Comparison of ENCODE assay signal across 9 cellular contexts in genomic region chr10:5447071-5447470, GRCh38. TPM values are rescaled to one million over a fixed set of nuclear protein-coding genes. Genes with fewer than 3 reads are reported as not detected.
DNase-seq lines count a peak whose midpoint lies in the region; ATAC-seq and TF ChIP-seq lines count a peak whose summit lies in the region.
"Had no signal": no experiment of that assay in that cellular context is flagged by ENCODE, and none has a peak within 500 bp of the region (broad histone marks: within the 10 kb centered on the region; RNA-seq: fewer than 3 reads in every experiment).

No MANE protein-coding gene starts in this region.

- TF ChIP-seq CTCF in thyroid gland (IDR thresholded peaks at IDR 0.05), result no peak

- peak overlapping the region; percentile 48 to 80 (median 59) for H3K27ac ChIP-seq in thyroid gland

- H3K9me3 ChIP-seq in thyroid gland, result no peaks in the 10 kb centered on the region

- peak overlapping the region in 2 of 3 donors; percentile 40 to 52 for H3K4me3 ChIP-seq in thyroid gland (replicated peaks in 1 of 3)

- H3K4me1 ChIP-seq in thyroid gland, result peaks cover 19 to 38% of the 10 kb centered on the region in 2 donors

- no peaks in the 10 kb centered on the region for H3K9me3 Mint-ChIP-seq in activated T-cell treated with anti-CD3 and anti-CD28 coated beads, Interleukin-2, amount 50 U/mL, for 24 hours
- H3K9me3 Mint-ChIP-seq in activated naive CD8-positive, alpha-beta T cell treated with anti-CD3 and anti-CD28 coated beads, Interleukin-2, amount 50 U/mL, for 24 hours, result no peaks in the 10 kb centered on the region

- peaks cover 10% of the 10 kb centered on the region for H3K36me3 Mint-ChIP-seq in activated T-cell treated with anti-CD3 and anti-CD28 coated beads, Interleukin-2, amount 50 U/mL, for 24 hours (ENCODE audit: low read depth)
- H3K36me3 Mint-ChIP-seq in activated naive CD8-positive, alpha-beta T cell treated with anti-CD3 and anti-CD28 coated beads, Interleukin-2, amount 50 U/mL, for 24 hours (ENCODE audit: low read depth), result peaks cover 10% of the 10 kb centered on the region

- no peak for ATAC-seq in activated naive CD8-positive, alpha-beta T cell treated with anti-CD3 and anti-CD28 coated beads, Interleukin-2, amount 50 U/mL, for 24 hours
- no peak for ATAC-seq in HG02623 (IDR thresholded peaks at IDR 0.05; ENCODE audit: unreplicated experiment)

- WGBS in thyroid gland, 2 donors, result 16 to 27% methylated on average over 3 of the region's 3 CpGs

- TF ChIP-seq POLR2A in thyroid gland (IDR thresholded peaks at IDR 0.05), result no peak

- peaks cover 59% of the 10 kb centered on the region for H3K4me1 Mint-ChIP-seq in activated T-cell treated with anti-CD3 and anti-CD28 coated beads, Interleukin-2, amount 50 U/mL, for 24 hours (ENCODE audit: low read depth)
- H3K4me1 Mint-ChIP-seq in activated naive CD8-positive, alpha-beta T cell treated with anti-CD3 and anti-CD28 coated beads, Interleukin-2, amount 50 U/mL, for 24 hours, result peaks cover 46% of the 10 kb centered on the region

- H3K27me3 Mint-ChIP-seq in activated T-cell treated with anti-CD3 and anti-CD28 coated beads, Interleukin-2, amount 50 U/mL, for 24 hours, result no peaks in the 10 kb centered on the region
- H3K27me3 Mint-ChIP-seq in activated naive CD8-positive, alpha-beta T cell treated with anti-CD3 and anti-CD28 coated beads, Interleukin-2, amount 50 U/mL, for 24 hours, result peaks cover 6% of the 10 kb centered on the region

- no peak for DNase-seq in activated T-cell treated with anti-CD3 and anti-CD28 coated beads, Interleukin-2, amount 50 U/mL, for 24 hours
- DNase-seq in activated T-cell treated with anti-CD3 and anti-CD28 coated beads, Interleukin-2, amount 50 U/mL, for 1 hour, result no peak
- DNase-seq in activated naive CD8-positive, alpha-beta T cell treated with anti-CD3 and anti-CD28 coated beads, Interleukin-2, amount 50 U/mL, for 24 hours, result no peak
- DNase-seq in kidney glomerular epithelial cell (lab: John Stamatoyannopoulos, UW) (peak; percentile 67), thyroid gland (no peak), NCI-H1694 (lab: John Stamatoyannopoulos, UW) (no peak), OCI-M2 (lab: John Stamatoyannopoulos, UW; ENCODE audit: unreplicated experiment) (no peak)
- DNase-seq: NCI-H1417 treated with DMSO at 0.1 percent for 48 hours had no signal

- H3K27ac Mint-ChIP-seq in activated T-cell treated with anti-CD3 and anti-CD28 coated beads, Interleukin-2, amount 50 U/mL, for 24 hours, result peak overlapping the region; percentile 46
- no peak overlapping the region for H3K27ac Mint-ChIP-seq in activated naive CD8-positive, alpha-beta T cell treated with anti-CD3 and anti-CD28 coated beads, Interleukin-2, amount 50 U/mL, for 24 hours

- intact Hi-C loops in thyroid gland (cut with DNase I), result loop anchor here (2.0 to 10.0 kb wide), 2 partner anchors 176 to 428 kb away; no protein-coding TSS in a partner anchor

- H3K4me3 Mint-ChIP-seq in activated T-cell treated with anti-CD3 and anti-CD28 coated beads, Interleukin-2, amount 50 U/mL, for 24 hours, result peak overlapping the region; percentile 72
- H3K4me3 Mint-ChIP-seq in activated naive CD8-positive, alpha-beta T cell treated with anti-CD3 and anti-CD28 coated beads, Interleukin-2, amount 50 U/mL, for 24 hours, result peak overlapping the region; percentile 55

- no peaks in the 10 kb centered on the region for H3K36me3 ChIP-seq in thyroid gland

- no peaks in the 10 kb centered on the region for H3K27me3 ChIP-seq in thyroid gland

RNA-seq across cellular contexts. Expression of gene NET1, which starts 34.7 kb away (rescaled TPM):
- total RNA-seq in thyroid gland, result 100 to 1,000 TPM in 2 of 4 donors, 10 to 100 TPM in 2; 50.9 to 151 (median 112) TPM

RNA-seq across cellular contexts. Expression of gene TUBAL3, which starts 42.4 kb away (rescaled TPM):
- total RNA-seq in thyroid gland, result 1 to 10 TPM in 1 of 4 donors, under 1 TPM in 1, not detected in 2; 0.33 to 1.1 TPM

RNA-seq across cellular contexts. Expression of gene CALML5, which starts 52.3 kb away (rescaled TPM):
- not detected for total RNA-seq in thyroid gland
